Comparison of ENCODE assay signal across 7 cellular contexts in the genomic region with DNA sequence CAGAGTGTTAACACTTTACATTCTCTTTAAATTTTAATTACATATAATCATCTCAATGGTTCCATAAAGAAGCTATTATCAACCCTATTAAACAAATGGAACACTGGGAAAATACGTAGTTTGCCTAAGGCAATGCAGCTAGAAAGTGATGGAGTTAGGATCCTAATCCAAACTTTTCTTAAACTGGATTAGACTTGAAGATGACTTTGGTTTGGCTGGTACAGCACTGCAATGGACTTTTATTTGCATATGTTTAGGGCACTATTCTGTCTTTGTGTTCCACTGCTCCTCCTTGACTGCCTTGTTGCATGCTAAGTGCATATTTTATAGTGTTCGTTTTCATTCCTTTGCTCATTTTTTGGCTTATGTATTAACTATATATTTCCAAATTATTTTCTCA.
"Had no signal": no experiment of that assay in that cellular context is flagged by ENCODE, and none has a peak within 500 bp of the region (broad histone marks: within the 10 kb centered on the region; RNA-seq: fewer than 3 reads in every experiment).

No MANE protein-coding gene starts in this region.

- H3K4me3 ChIP-seq: GM23248, GM23338 had no signal

- DNase-seq: GM23248, GOT3, H7, H9, HCEC 1CT, HFFc6 had no signal
